Comparison of ENCODE assay signal across 21 cellular contexts in the genomic region with DNA sequence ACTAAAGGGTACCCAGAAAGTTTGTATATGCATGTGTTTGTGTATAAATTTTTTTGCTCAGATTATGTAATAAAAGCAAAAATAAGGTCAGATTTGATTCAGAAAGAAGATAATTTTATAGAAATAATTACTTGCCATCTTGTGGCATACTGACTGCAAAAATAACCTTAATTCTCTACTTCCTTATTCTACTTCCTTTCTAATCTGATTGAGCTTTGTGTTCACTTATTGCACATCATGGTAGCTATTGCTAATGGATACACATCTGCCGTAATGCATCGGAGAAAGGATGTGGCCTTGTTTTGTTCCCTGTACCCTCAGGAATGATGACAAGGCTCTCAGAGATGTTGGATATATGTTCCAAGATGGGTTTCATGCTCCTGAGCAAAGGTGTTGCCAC. TPM values are rescaled to one million over a fixed set of nuclear protein-coding genes. Genes with fewer than 3 reads are reported as not detected.
DNase-seq lines count a peak whose midpoint lies in the region; ATAC-seq lines count a peak whose summit lies in the region.
"Had no signal": no experiment of that assay in that cellular context is flagged by ENCODE, and none has a peak within 500 bp of the region (broad histone marks: within the 10 kb centered on the region; RNA-seq: fewer than 3 reads in every experiment).

No MANE protein-coding gene starts in this region.

- no peaks in the 10 kb centered on the region for H4K20me1 ChIP-seq in Karpas-422 (ENCODE audit: insufficient read depth, low read depth, low read length)
- H4K20me1 ChIP-seq: BLaER1 had no signal

- no peaks in the 10 kb centered on the region for H3K9me2 ChIP-seq in Karpas-422 (replicated peaks; ENCODE audit: insufficient read depth, low read length)

- peak; percentile 87 for ATAC-seq in memory B cell (ENCODE audit: low read depth)
- no peak for ATAC-seq in GM21381 (IDR thresholded peaks at IDR 0.05; ENCODE audit: unreplicated experiment)
- ATAC-seq in HG03354 (IDR thresholded peaks at IDR 0.05; ENCODE audit: poor library complexity, severe bottlenecking, unreplicated experiment), result no peak
- ATAC-seq: A549, GM12878, GM23338, HCT116 had no signal

- H3K79me2 ChIP-seq in Karpas-422 (ENCODE audit: low read length), result no peaks in the 10 kb centered on the region

- no peaks in the 10 kb centered on the region for H3K9me3 Mint-ChIP-seq in memory B cell
- H3K9me3 Mint-ChIP-seq: CD4-positive, alpha-beta memory T cell had no signal

- peak overlapping the region; percentile 18 for H3K27ac Mint-ChIP-seq in memory B cell
- H3K27ac Mint-ChIP-seq: CD4-positive, alpha-beta memory T cell; GM23338 had no signal

- H3K9ac ChIP-seq in Karpas-422 (ENCODE audit: low read length), result no peak overlapping the region
- H3K9ac ChIP-seq: BLaER1 had no signal

- peaks cover 7% of the 10 kb centered on the region for H3K27me3 Mint-ChIP-seq in memory B cell

- H3K27me3 ChIP-seq in Karpas-422 (ENCODE audit: low read length), result no peaks in the 10 kb centered on the region
- H3K27me3 ChIP-seq: BLaER1 had no signal

- no peaks in the 10 kb centered on the region for H3K36me3 ChIP-seq in Karpas-422 (ENCODE audit: insufficient read depth, low read length)
- H3K36me3 ChIP-seq: BLaER1 had no signal

- no peak overlapping the region for H2AFZ ChIP-seq in Karpas-422 (ENCODE audit: low read length)
- H2AFZ ChIP-seq: GM23338 had no signal

- peak; percentile 55 for DNase-seq in Karpas-422
- peak; percentile 12 for DNase-seq in NAMALWA (ENCODE audit: low spot score)
- peak; percentile 38 for DNase-seq in SKM-1 (lab: John Stamatoyannopoulos, UW; ENCODE audit: unreplicated experiment)
- no peak for DNase-seq in memory B cell (ENCODE audit: low spot score in 2 of 2)
- no peak for DNase-seq in T1000 (lab: John Stamatoyannopoulos, UW)
- DNase-seq: CD4-positive, alpha-beta memory T cell; GF-D8; NCI-H1092; NCI-H1436 treated with DMSO at 0.1 percent for 48 hours; NCI-H2029; NCI-H446; NCI-H69; NK-92 treated with Interleukin-12 subunit alpha and Interleukin-12 subunit beta, amount 100 ng/mL, for 24 hours; T-helper 1 cell had no signal

- no peak overlapping the region for H3K4me2 ChIP-seq in Karpas-422 (ENCODE audit: low read depth, low read length, poor library complexity, severe bottlenecking)
- H3K4me2 ChIP-seq: A549, BLaER1, GM23338 had no signal

- no peaks in the 10 kb centered on the region for H3K9me3 ChIP-seq in Karpas-422 (ENCODE audit: low read length)
- H3K9me3 ChIP-seq: A549, BLaER1 had no signal

- H3K4me1 Mint-ChIP-seq in memory B cell, result peaks cover 11% of the 10 kb centered on the region
- H3K4me1 Mint-ChIP-seq: CD4-positive, alpha-beta memory T cell; GM23338 had no signal

- peaks cover 13% of the 10 kb centered on the region for H3K4me1 ChIP-seq in Karpas-422 (ENCODE audit: low read length)
- H3K4me1 ChIP-seq: A549, BLaER1 had no signal

- no peak overlapping the region for H3K27ac ChIP-seq in Karpas-422 (ENCODE audit: low read length)
- H3K27ac ChIP-seq: A549, BLaER1 had no signal

- H3K36me3 Mint-ChIP-seq in memory B cell, result peaks cover 2% of the 10 kb centered on the region
- H3K36me3 Mint-ChIP-seq: CD4-positive, alpha-beta memory T cell had no signal

- no peak overlapping the region for H3K4me3 ChIP-seq in Karpas-422 (ENCODE audit: low read length)
- H3K4me3 ChIP-seq: A549, BLaER1, GM12878, GM23338 had no signal

- no peak overlapping the region for H3K4me3 Mint-ChIP-seq in memory B cell
- H3K4me3 Mint-ChIP-seq: CD4-positive, alpha-beta memory T cell; GM23338 had no signal

RNA-seq across cellular contexts. Expression of gene GNPDA2, which starts 10.5 kb away (rescaled TPM):
- 25.9 and 30.1 TPM in 2 replicates for total RNA-seq in Karpas-422 (2014; rRNA removed; shearing (Covaris generic); ENCODE audit: low replicate concordance)

RNA-seq across cellular contexts. Expression of gene GUF1, which starts 58.7 kb away (rescaled TPM):
- 13.5 and 20.5 TPM in 2 replicates for total RNA-seq in Karpas-422 (2014; rRNA removed; shearing (Covaris generic); ENCODE audit: low replicate concordance)

Comparison
In these comparisons a context has a peak if more than half of its experiments do, and no peak if none do; other contexts are left out.
1. DNase-seq: peak in Karpas-422 (single experiment), NAMALWA (single experiment) and SKM-1 (single experiment); none in memory B cell (0 of 2) and T1000 (single experiment).